ENCODE assay signal across 8 cellular contexts in the genomic region with DNA sequence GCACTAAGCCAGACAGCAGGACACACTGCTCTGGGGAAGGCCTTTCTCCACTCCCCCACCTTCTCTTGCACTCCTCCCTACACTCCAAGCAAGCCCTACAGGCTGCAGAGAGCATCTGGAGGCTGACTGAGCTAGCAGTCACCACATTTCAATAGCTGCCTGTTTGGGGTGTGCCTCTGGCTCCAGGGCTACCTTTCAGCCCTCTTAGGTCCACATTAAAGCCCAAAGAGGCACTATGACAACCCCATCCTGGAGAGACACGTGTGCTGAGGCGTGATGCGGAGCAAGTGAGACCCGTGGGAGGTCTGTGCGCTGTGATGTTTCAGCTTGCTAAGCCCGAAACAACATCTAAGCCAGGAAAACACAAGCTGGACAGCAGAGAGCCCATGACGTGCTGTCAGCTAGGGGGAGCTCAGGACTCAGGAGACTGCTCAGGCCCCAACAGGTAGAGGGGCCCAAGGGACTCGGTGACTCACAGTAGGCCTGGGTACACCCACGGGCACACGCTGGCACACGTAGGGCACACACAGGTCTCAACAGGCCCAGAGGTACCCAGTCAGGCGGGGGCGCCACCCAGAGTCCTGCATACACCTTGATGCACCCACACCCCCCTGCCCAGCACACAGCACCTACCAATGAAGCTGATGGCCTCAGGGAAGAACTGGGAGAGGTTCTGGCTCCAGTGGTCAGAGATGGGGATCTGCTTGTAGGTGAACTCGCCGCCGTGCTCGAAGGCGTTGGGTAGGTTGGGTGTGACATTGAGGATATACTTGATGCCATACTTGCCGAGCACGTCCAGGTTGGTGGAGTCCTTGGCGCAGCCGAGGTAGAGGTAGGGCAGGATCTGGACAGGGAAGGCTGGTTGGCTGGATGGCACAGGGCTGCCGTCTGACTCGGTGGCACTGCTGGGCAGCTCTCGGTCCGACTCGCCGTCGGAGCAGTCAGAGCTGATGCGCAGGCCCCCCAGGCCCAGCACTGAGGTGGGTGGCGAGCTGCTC. TPM values are rescaled to one million over a fixed set of nuclear protein-coding genes. Genes with fewer than 3 reads are reported as not detected.
A peak's percentile ranks its signal among the peaks of the same experiment; 100 is the strongest.
DNase-seq lines count a peak whose midpoint lies in the region; ATAC-seq and TF ChIP-seq lines count a peak whose summit lies in the region.

No MANE protein-coding gene starts in this region.

- H3K9ac ChIP-seq in HUES48 (ENCODE audit: low read depth, low read length) = no peak overlapping the region

- ATAC-seq in activated CD4-positive, CD25-positive, alpha-beta regulatory T cell treated with anti-CD3 and anti-CD28 coated beads, Interleukin-2, amount 50 U/mL, for 24 hours = no peak

- peak overlapping the region; percentile 53 for H3K27ac ChIP-seq in HUES48 (ENCODE audit: low read depth, low read length)

- peaks cover 14% of the 10 kb centered on the region for H3K27me3 ChIP-seq in HUES48 (ENCODE audit: control insufficient read depth, insufficient read depth, low read length)

- H3K4me1 ChIP-seq in HUES48 (ENCODE audit: control insufficient read depth, insufficient read depth, low read length) = peaks cover 14% of the 10 kb centered on the region

- H3K4me3 ChIP-seq in HUES48 (ENCODE audit: low read depth, low read length) (no peak overlapping the region), fibroblast of pulmonary artery (replicated peaks; ENCODE audit: low read depth, low read length) (peak overlapping the region; percentile 83)

- peaks cover 45% of the 10 kb centered on the region for H3K36me3 ChIP-seq in HUES48 (ENCODE audit: control insufficient read depth, insufficient read depth, low read length)

- DNase-seq in A172 (ENCODE audit: low spot score) = peak; percentile 22
- peak; percentile 32 for DNase-seq in activated T-cell treated with anti-CD3 and anti-CD28 coated beads for 48 hours (ENCODE audit: low read depth)
- DNase-seq in fibroblast of pulmonary artery (ENCODE audit: low read depth) = peak; percentile 54
- peak; percentile 43 for DNase-seq in renal cortical epithelial cell (ENCODE audit: low read depth)
- no peak for DNase-seq in 8988T
- DNase-seq in NCI-H1092 treated with DMSO at 0.1 percent for 48 hours (lab: John Stamatoyannopoulos, UW) = no peak

- peak; percentile 31 for TF ChIP-seq CTCF in fibroblast of pulmonary artery (IDR thresholded peaks at IDR 0.05; ENCODE audit: low read length, missing control alignments)

- no peaks in the 10 kb centered on the region for H3K9me3 ChIP-seq in HUES48 (ENCODE audit: control insufficient read depth, insufficient read depth, low read length)

RNA-seq across cellular contexts. Expression of a gene that starts 2.8 kb away (rescaled TPM):
- total RNA-seq in A172 (2014; rRNA removed; shearing (Covaris generic)) = 14.1 and 16.3 TPM in 2 replicates
- 6.2 and 8.2 TPM in 2 replicates for total RNA-seq in renal cortical epithelial cell

RNA-seq across cellular contexts. Expression of a gene that starts 57.9 kb away (rescaled TPM):
- 704 and 1,100 TPM in 2 replicates for total RNA-seq in A172 (2014; rRNA removed; shearing (Covaris generic))
- total RNA-seq in renal cortical epithelial cell = 846 and 1,109 TPM in 2 replicates

Comparison
In these comparisons a context has a peak if more than half of its experiments do, and no peak if none do; other contexts are left out.
1. DNase-seq: peak in A172 (single experiment), activated T-cell treated with anti-CD3 and anti-CD28 coated beads for 48 hours (single experiment), fibroblast of pulmonary artery (single experiment) and renal cortical epithelial cell (single experiment); none in 8988T (single experiment) and NCI-H1092 treated with DMSO at 0.1 percent for 48 hours (single experiment).